8 cellular contexts compared by ENCODE assay signal in genomic region chr12:121537814-121538698, GRCh38. TPM values are rescaled to one million over a fixed set of nuclear protein-coding genes. Genes with fewer than 3 reads are reported as not detected.
DNase-seq lines count a peak whose midpoint lies in the region; ATAC-seq and TF ChIP-seq lines count a peak whose summit lies in the region.

No MANE protein-coding gene starts in this region.

- DNase-seq in activated CD4-positive, alpha-beta T cell treated with anti-CD3 and anti-CD28 coated beads for 36 hours: peak; percentile 52
- DNase-seq in activated CD4-positive, alpha-beta T cell treated with anti-CD3 and anti-CD28 coated beads for 4 hours: no peak
- DNase-seq in SJCRH30 (peak in 1 of 2 experiments; percentile 29), caudate nucleus (lab: John Stamatoyannopoulos, UW) (peak in 2 of 61 donors; percentile 22 to 32), lower leg skin (ENCODE audit: low spot score in 2 of 2) (no peak), suprapubic skin (ENCODE audit: low spot score in 2 of 2) (no peak), SHP77 treated with DMSO at 0.1 percent for 48 hours (lab: John Stamatoyannopoulos, UW) (no peak)

- TF ChIP-seq CTCF in lower leg skin (IDR thresholded peaks at IDR 0.05) (no peak), suprapubic skin (IDR thresholded peaks at IDR 0.05) (no peak)

- POLR2A ChIA-PET in activated CD4-positive, alpha-beta T cell treated with anti-CD3 and anti-CD28 coated beads for 36 hours (lab: Charles Lee): interaction anchor here (0.7 kb wide), 1 partner anchor 38 kb away, joined by 4 read pairs; no protein-coding TSS in a partner anchor

- H3K4me1 ChIP-seq in SJCRH30 (peaks cover 6% of the 10 kb centered on the region; the same call in 1 of the 2 replicates), suprapubic skin (peaks cover 36% of the 10 kb centered on the region)

- CTCF ChIA-PET in activated CD4-positive, alpha-beta T cell treated with anti-CD3 and anti-CD28 coated beads for 36 hours (lab: Charles Lee): interaction anchor here (1.0 kb wide), 1 partner anchor 39 kb away, joined by 4 read pairs; no protein-coding TSS in a partner anchor

- H3K9me3 Mint-ChIP-seq in activated CD4-positive, alpha-beta T cell treated with anti-CD3 and anti-CD28 coated beads for 36 hours (ENCODE audit: low read depth): no peaks in the 10 kb centered on the region

- 14 to 24% methylated on average over 16 to 21 of the region's 83 CpGs for WGBS in lower leg skin, 2 donors
- 27% methylated on average over 15 of the region's 83 CpGs for WGBS in suprapubic skin

- peaks cover 46% of the 10 kb centered on the region for H3K4me1 Mint-ChIP-seq in activated CD4-positive, alpha-beta T cell treated with anti-CD3 and anti-CD28 coated beads for 36 hours

- H3K9me3 ChIP-seq in SJCRH30 (replicated peaks) (no peaks in the 10 kb centered on the region), suprapubic skin (no peaks in the 10 kb centered on the region)

- H3K27ac ChIP-seq in SJCRH30 (no peak overlapping the region; the same call in 1 of the 2 replicates), caudate nucleus (ENCODE audit: low read depth, low read length) (peak overlapping the region; percentile 73), suprapubic skin (peak overlapping the region; percentile 78)

- H3K36me3 Mint-ChIP-seq in activated CD4-positive, alpha-beta T cell treated with anti-CD3 and anti-CD28 coated beads for 36 hours (ENCODE audit: low read depth): peaks cover 10% of the 10 kb centered on the region

- peak overlapping the region; percentile 78 for H3K4me3 Mint-ChIP-seq in activated CD4-positive, alpha-beta T cell treated with anti-CD3 and anti-CD28 coated beads for 36 hours

- ATAC-seq in activated CD4-positive, alpha-beta T cell treated with anti-CD3 and anti-CD28 coated beads for 36 hours: peak; percentile 17
- peak; percentile 3 for ATAC-seq in HG02981 (IDR thresholded peaks at IDR 0.05; ENCODE audit: unreplicated experiment)

- TF ChIP-seq POLR2A in lower leg skin (IDR thresholded peaks at IDR 0.05): no peak
- TF ChIP-seq POLR2A in suprapubic skin (IDR thresholded peaks at IDR 0.05): no peak

- H3K27me3 Mint-ChIP-seq in activated CD4-positive, alpha-beta T cell treated with anti-CD3 and anti-CD28 coated beads for 36 hours: no peaks in the 10 kb centered on the region

- no peak for TF ChIP-seq EP300 in suprapubic skin (IDR thresholded peaks at IDR 0.05)

- intact Hi-C loops in activated CD4-positive, alpha-beta T cell treated with anti-CD3 and anti-CD28 coated beads for 36 hours (cut with DNase I, micrococcal nuclease): loop anchor here (1.0 to 5.0 kb wide), 9 partner anchors 37 to 242 kb away; partner anchors contain the start of genes ORAI1 (in 2 of the 2), CAMKK2 (in 1 of the 2) and KDM2B (in 1 of the 2)
- intact Hi-C loops in lower leg skin (cut with DNase I; ENCODE audit: low total_unique reads): no loop called here

- no peaks in the 10 kb centered on the region for H3K27me3 ChIP-seq in SJCRH30
- H3K27me3 ChIP-seq in suprapubic skin: no peaks in the 10 kb centered on the region

- H3K4me3 ChIP-seq in SJCRH30 (peak overlapping the region; percentile 60), lower leg skin (ENCODE audit: low read depth, poor library complexity, severe bottlenecking) (peak overlapping the region; percentile 42), suprapubic skin (peak overlapping the region; percentile 74)

- peak overlapping the region; percentile 90 for H3K27ac Mint-ChIP-seq in activated CD4-positive, alpha-beta T cell treated with anti-CD3 and anti-CD28 coated beads for 36 hours

- H3K36me3 ChIP-seq in SJCRH30 (no peaks in the 10 kb centered on the region), suprapubic skin (peaks cover 7% of the 10 kb centered on the region)

RNA-seq across cellular contexts. Expression of gene KDM2B, which starts 42.8 kb away (rescaled TPM):
- 10 to 100 TPM; 39.2 to 48.7 TPM for total RNA-seq in activated CD4-positive, alpha-beta T cell treated with anti-CD3 and anti-CD28 coated beads for 36 hours
- 44.0 and 48.4 TPM in 2 replicates for total RNA-seq in SJCRH30 (2014; rRNA removed; shearing (Covaris generic))
- total RNA-seq in lower leg skin (10 to 100 TPM; 28.9 to 72.1 (median 47.9) TPM), suprapubic skin (10 to 100 TPM; 47.8 to 53.7 (median 50.4) TPM)
